In the genomic region with DNA sequence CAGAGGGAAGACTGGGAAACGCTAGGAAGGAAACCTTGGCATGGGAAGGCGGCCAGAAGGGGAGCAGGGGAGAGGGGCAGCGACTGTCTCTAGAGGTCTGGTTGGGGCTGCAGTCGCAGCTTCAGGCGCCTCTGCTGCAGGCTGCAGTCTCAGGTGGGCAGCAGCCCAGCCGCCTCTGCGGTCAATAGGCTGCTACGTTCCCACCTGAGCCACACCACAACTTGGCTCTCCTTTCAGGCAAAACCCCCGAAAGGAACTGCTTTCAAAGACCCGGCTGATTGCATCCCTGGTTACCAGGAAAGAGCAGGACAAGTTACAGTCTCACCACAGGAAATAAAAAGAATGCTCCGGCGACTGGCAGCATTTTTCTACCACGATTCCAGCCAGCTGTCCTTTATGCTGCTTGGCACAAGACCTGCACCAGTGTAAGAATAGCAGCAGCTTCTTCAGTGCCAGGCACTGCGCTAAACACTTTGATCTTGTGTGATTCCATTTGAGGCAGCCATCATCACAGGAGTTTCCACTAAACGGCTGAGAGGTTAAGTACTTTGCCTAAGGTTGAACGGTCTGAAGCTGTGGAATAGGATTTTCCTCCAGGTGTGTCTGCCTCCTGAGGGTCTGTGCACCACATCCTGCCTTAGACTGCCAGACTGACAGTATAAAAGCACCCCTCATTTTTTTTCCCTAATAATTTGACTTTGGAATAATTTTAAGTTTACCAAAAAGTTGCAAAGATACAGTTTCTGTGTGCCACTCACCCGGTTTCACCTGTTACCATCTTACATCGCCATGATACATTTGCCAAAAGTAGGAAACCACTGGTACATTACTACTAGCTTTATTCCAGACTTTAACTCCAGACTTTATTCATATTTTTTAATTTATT, we compare ENCODE assay signal across 12 cellular contexts. TPM values are rescaled to one million over a fixed set of nuclear protein-coding genes. Genes with fewer than 3 reads are reported as not detected.
DNase-seq lines count a peak whose midpoint lies in the region; ATAC-seq and TF ChIP-seq lines count a peak whose summit lies in the region.
"Had no signal": no experiment of that assay in that cellular context is flagged by ENCODE, and none has a peak within 500 bp of the region (broad histone marks: within the 10 kb centered on the region; RNA-seq: fewer than 3 reads in every experiment).

No MANE protein-coding gene starts in this region.

- H3K27ac ChIP-seq in ascending aorta = no peak overlapping the region

- H3K9me3 Mint-ChIP-seq in effector memory CD8-positive, alpha-beta T cell = no peaks in the 10 kb centered on the region
- no peaks in the 10 kb centered on the region for H3K9me3 Mint-ChIP-seq in neural crest cell

- H3K4me1 ChIP-seq in ascending aorta = no peaks in the 10 kb centered on the region

- H3K9me3 ChIP-seq in ascending aorta = no peaks in the 10 kb centered on the region
- H3K9me3 ChIP-seq: tibial nerve had no signal

- ATAC-seq in effector memory CD8-positive, alpha-beta T cell (replicated peaks) = no peak
- no peak for ATAC-seq in HG03469 (IDR thresholded peaks at IDR 0.05; ENCODE audit: unreplicated experiment)

- no peak overlapping the region for H3K4me3 ChIP-seq in ascending aorta
- H3K4me3 ChIP-seq: tibial nerve had no signal

- H3K4me1 Mint-ChIP-seq in effector memory CD8-positive, alpha-beta T cell (ENCODE audit: low read depth in 2 of 2) = peaks cover 8 to 17% of the 10 kb centered on the region in 2 donors
- peaks cover 11% of the 10 kb centered on the region for H3K4me1 Mint-ChIP-seq in neural crest cell

- DNase-seq in DMS53 (lab: John Stamatoyannopoulos, UW) (peak; percentile 44), DMS53 treated with DMSO at 0.1 percent for 48 hours (lab: John Stamatoyannopoulos, UW; ENCODE audit: unreplicated experiment) (no peak), M059J (ENCODE audit: low read depth) (peak; percentile 28), neural crest cell (ENCODE audit: low read depth, low spot score) (no peak), SW 1271 (lab: John Stamatoyannopoulos, UW) (no peak), ascending aorta (ENCODE audit: low spot score in 2 of 2) (no peak)
- no peak for DNase-seq in effector memory CD8-positive, alpha-beta T cell
- DNase-seq: 8988T; aorta; NK-92 treated with Interleukin-12 subunit alpha and Interleukin-12 subunit beta, amount 100 ng/mL, for 24 hours had no signal

- H3K4me3 Mint-ChIP-seq in effector memory CD8-positive, alpha-beta T cell = no peak overlapping the region
- H3K4me3 Mint-ChIP-seq in neural crest cell = peak overlapping the region; percentile 70

- TF ChIP-seq CTCF in neural crest cell (conservative IDR thresholded peaks at IDR 0.05) (no peak), ascending aorta (IDR thresholded peaks at IDR 0.05) (no peak)

- peaks cover 40 to 41% of the 10 kb centered on the region in 2 donors for H3K36me3 ChIP-seq in ascending aorta

- intact Hi-C loops in ascending aorta (cut with DNase I) = no loop called here

- no peaks in the 10 kb centered on the region for H3K27me3 Mint-ChIP-seq in effector memory CD8-positive, alpha-beta T cell
- H3K27me3 Mint-ChIP-seq in neural crest cell (ENCODE audit: low read depth) = no peaks in the 10 kb centered on the region

- H3K27ac Mint-ChIP-seq in effector memory CD8-positive, alpha-beta T cell = peak overlapping the region; percentile 44 to 58
- H3K27ac Mint-ChIP-seq in neural crest cell (ENCODE audit: unreplicated experiment) = no peak overlapping the region

- no peaks in the 10 kb centered on the region for H3K27me3 ChIP-seq in ascending aorta
- H3K27me3 ChIP-seq: tibial nerve had no signal

- peaks cover 50% of the 10 kb centered on the region for H3K36me3 Mint-ChIP-seq in effector memory CD8-positive, alpha-beta T cell (ENCODE audit: insufficient read depth)
- H3K36me3 Mint-ChIP-seq in neural crest cell (ENCODE audit: low read depth) = peaks cover 17% of the 10 kb centered on the region

RNA-seq across cellular contexts. Expression of gene RPS14, which starts 7.5 kb away (rescaled TPM):
- 1,412 and 1,643 TPM in 2 replicates for total RNA-seq in M059J (2014; rRNA removed; shearing (Covaris generic))
- total RNA-seq in neural crest cell = 2,170 and 2,213 TPM in 2 replicates
- 1,928 TPM for total RNA-seq in ascending aorta

RNA-seq across cellular contexts. Expression of gene CD74, which starts 29.3 kb away (rescaled TPM):
- total RNA-seq in M059J (2014; rRNA removed; shearing (Covaris generic)) = 1.8 and 6.0 TPM in 2 replicates
- total RNA-seq in neural crest cell (6.3 and 7.3 TPM in 2 replicates), ascending aorta (1,940 TPM)

Comparison
In these comparisons a context has a peak if more than half of its experiments do, and no peak if none do; other contexts are left out.
1. DNase-seq: peak in DMS53 (single experiment) and M059J (single experiment); none in DMS53 treated with DMSO at 0.1 percent for 48 hours (single experiment), effector memory CD8-positive, alpha-beta T cell (0 of 3), neural crest cell (single experiment), SW 1271 (0 of 2) and ascending aorta (0 of 2).
2. RNA of gene CD74, which starts 29.3 kb away (total RNA-seq): 1,940 TPM in ascending aorta (single experiment); 6.3 to 7.3 TPM in neural crest cell and 1.8 to 6.0 TPM in M059J; every median in the first group is over 100 times any median in the second.